ENCODE assay signal across 35 cellular contexts in genomic region chr10:122812751-122813150, GRCh38.
"Had no signal": no experiment of that assay in that cellular context is flagged by ENCODE, and none has a peak within 500 bp of the region (broad histone marks: within the 10 kb centered on the region; RNA-seq: fewer than 3 reads in every experiment).

No MANE protein-coding gene starts in this region.

- H3K36me3 ChIP-seq: MG63 had no signal

- H3K4me3 ChIP-seq: MG63 had no signal

- DNase-seq: Karpas-422, Kasumi-1, MG63, MM.1S, MV-4-11, NCI-H1048, NCI-H1092, NCI-H1092 treated with DMSO at 0.1 percent for 48 hours, NCI-H1105, NCI-H1105 treated with DMSO at 0.1 percent for 48 hours, NCI-H1417, NCI-H1417 treated with DMSO at 0.1 percent for 48 hours, NCI-H1436, NCI-H1436 treated with DMSO at 0.1 percent for 48 hours, NCI-H146, NCI-H1694, NCI-H1694 treated with DMSO at 0.1 percent for 48 hours, NCI-H187, NCI-H187 treated with DMSO at 0.1 percent for 48 hours, NCI-H1930, NCI-H2029, NCI-H2029 treated with DMSO at 0.1 percent for 48 hours, NCI-H2081, NCI-H2081 treated with DMSO at 0.1 percent for 48 hours, NCI-H2107, NCI-H2171, NCI-H2171 treated with DMSO at 0.1 percent for 48 hours, NCI-H2227 treated with DMSO at 0.1 percent for 48 hours, NCI-H226, NCI-H345, NCI-H446, NCI-H446 treated with DMSO at 0.1 percent for 48 hours, NCI-H510A, NCI-H510A treated with DMSO at 0.1 percent for 48 hours, NCI-H524 had no signal

- H3K9me3 ChIP-seq: MG63 had no signal
